Comparison of ENCODE assay signal across 8 cellular contexts in genomic region chr17:50956750-50957523, GRCh38.
DNase-seq lines count a peak whose midpoint lies in the region; ATAC-seq and TF ChIP-seq lines count a peak whose summit lies in the region.

No MANE protein-coding gene starts in this region.

- ATAC-seq in HG02885 (IDR thresholded peaks at IDR 0.05; ENCODE audit: poor library complexity, unreplicated experiment) = peak; percentile 62
- ATAC-seq in lung (ENCODE audit: insufficient read depth, low FRiP score) = peak; percentile 54
- no peak for ATAC-seq in GM18520 (IDR thresholded peaks at IDR 0.05; ENCODE audit: unreplicated experiment)

- intact Hi-C loops in Calu3 (cut with micrococcal nuclease; ENCODE audit: unreplicated experiment) = loop anchor here (1.0 to 10.0 kb wide), 3 partner anchors 105 to 412 kb away; partner anchors contain the start of gene SPATA20

- H3K27ac Mint-ChIP-seq in Calu3 (ENCODE audit: unreplicated experiment) = no peak overlapping the region

- H3K36me3 ChIP-seq in lung (ENCODE audit: control insufficient read depth in 2 of 2, insufficient read depth in 2 of 2, low read length in 2 of 2) = peaks cover 3 to 7% of the 10 kb centered on the region in 2 donors

- no peaks in the 10 kb centered on the region for H3K4me1 ChIP-seq in lung (ENCODE audit: control insufficient read depth in 2 of 2, insufficient read depth in 2 of 2, low read length in 2 of 2)

- H3K27ac ChIP-seq in cingulate gyrus (ENCODE audit: low read depth, low read length) = peak overlapping the region; percentile 30
- no peak overlapping the region for H3K27ac ChIP-seq in lung (ENCODE audit: low read depth in 1 of 2, low read length in 1 of 2)

- H3K9me3 ChIP-seq in lung (ENCODE audit: control insufficient read depth in 2 of 2, insufficient read depth in 1 of 2, low read length in 1 of 2) = no peaks in the 10 kb centered on the region

- H3K27me3 ChIP-seq in lung (ENCODE audit: control insufficient read depth, insufficient read depth) = no peaks in the 10 kb centered on the region

- peaks cover 4% of the 10 kb centered on the region for H3K4me1 Mint-ChIP-seq in Calu3 (ENCODE audit: low read depth, unreplicated experiment)

- no peak overlapping the region for H3K4me3 Mint-ChIP-seq in Calu3 (ENCODE audit: low read depth, unreplicated experiment)

- no peaks in the 10 kb centered on the region for H3K27me3 Mint-ChIP-seq in Calu3 (ENCODE audit: unreplicated experiment)

- DNase-seq in Calu3 = peak; percentile 80
- DNase-seq in NCI-H446 treated with DMSO at 0.1 percent for 48 hours (lab: John Stamatoyannopoulos, UW) = peak; percentile 37
- peak; percentile 75 for DNase-seq in activated CD4-positive, alpha-beta T cell treated with anti-CD3 and anti-CD28 coated beads for 48 hours
- DNase-seq in lung (ENCODE audit: low spot score) = peak; percentile 58
- DNase-seq in stimulated activated CD8-positive, alpha-beta memory T cell treated with anti-CD3 and anti-CD28 coated beads, Interleukin-2, amount 100 ng/mL, for 1 hour (ENCODE audit: low read depth in 2 of 2) = peak; percentile 22 to 44

- no peak overlapping the region for H3K4me3 ChIP-seq in lung

- 41 to 44% methylated on average over 13 of the region's 13 CpGs for WGBS in lung, 2 donors

- H3K36me3 Mint-ChIP-seq in Calu3 (ENCODE audit: insufficient read depth, unreplicated experiment) = peaks cover 4% of the 10 kb centered on the region

- CTCF ChIA-PET in Calu3 (lab: Charles Lee) = interaction anchor here (0.6 to 4.3 kb wide), 17 partner anchors 8 to 174 kb away, joined by 3 to 57 read pairs (median 4); partner anchors contain the start of gene TOB1

- no TSS peak for BruUV-seq in Calu3 (replicated peaks; lab: Mats Ljungman, UMichigan)

- TF ChIP-seq CTCF in Calu3 (IDR thresholded peaks at IDR 0.05; ENCODE audit: unreplicated experiment) (peak; percentile 94), lung (IDR thresholded peaks at IDR 0.05; ENCODE audit: control extremely low read depth, extremely low read depth) (peak; percentile 67)

- no peaks in the 10 kb centered on the region for H3K9me3 Mint-ChIP-seq in Calu3 (ENCODE audit: low read depth, unreplicated experiment)
